ENCODE assay signal across 1 cellular context in genomic region chr1:1314678-1315335, GRCh38.
TF ChIP-seq lines count a peak whose summit lies in the region.

No MANE protein-coding gene starts in this region.

TF ChIP-seq in SK-N-SH treated with all-trans-retinoic acid at 6 μM for 48 hours, 23 proteins besides CTCF, POLR2A, EP300 and RAD21:
- no peak for TF ChIP-seq RARB (CRISPR knock-in tag; IDR thresholded peaks at IDR 0.05)
